In the genomic region with DNA sequence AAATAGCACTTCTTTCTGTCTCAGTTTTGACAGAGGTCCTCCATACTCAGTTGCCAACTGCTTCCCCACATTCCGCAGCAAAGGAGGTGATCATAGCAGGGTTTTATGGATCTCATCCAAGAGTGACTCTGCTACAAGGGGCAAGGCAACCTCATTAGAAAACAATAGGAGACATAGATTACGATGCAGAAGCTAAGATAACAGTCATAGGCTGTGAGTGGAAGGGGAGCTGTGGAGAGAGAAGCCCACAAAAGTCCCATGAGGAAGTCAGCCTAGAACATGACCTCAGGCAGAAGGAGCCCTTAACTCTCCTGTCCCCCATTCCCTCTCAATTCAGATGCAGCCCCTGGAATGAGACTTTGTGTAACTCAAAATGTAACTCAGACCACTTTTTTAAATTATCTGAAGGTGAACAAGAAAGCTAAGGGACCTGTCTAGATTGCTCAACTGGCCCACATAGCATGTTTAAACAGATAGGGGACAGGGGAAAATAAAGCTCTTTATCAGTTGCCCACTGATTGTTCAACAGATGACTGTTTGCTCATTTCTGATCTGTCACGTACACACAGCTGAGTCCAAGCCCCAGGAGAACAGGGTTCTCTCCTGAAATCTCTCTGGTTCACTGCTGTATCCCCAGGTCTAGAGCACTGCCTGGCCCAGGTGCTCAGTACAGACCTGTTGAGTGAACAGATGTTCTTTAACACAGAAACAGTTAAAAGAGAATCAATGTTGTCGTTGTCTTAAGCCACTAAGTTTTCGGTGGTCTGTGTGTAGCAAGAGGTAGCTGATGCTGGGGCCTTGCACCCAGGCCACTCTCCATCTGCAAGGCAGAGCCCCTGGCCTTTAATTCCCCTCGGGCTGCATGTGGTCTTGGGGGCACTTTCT, we compare ENCODE assay signal across 16 cellular contexts. TPM values are rescaled to one million over a fixed set of nuclear protein-coding genes. Genes with fewer than 3 reads are reported as not detected.
A peak's percentile ranks its signal among the peaks of the same experiment; 100 is the strongest.
DNase-seq lines count a peak whose midpoint lies in the region; ATAC-seq and TF ChIP-seq lines count a peak whose summit lies in the region.
"Had no signal": no experiment of that assay in that cellular context is flagged by ENCODE, and none has a peak within 500 bp of the region (broad histone marks: within the 10 kb centered on the region; RNA-seq: fewer than 3 reads in every experiment).

No MANE protein-coding gene starts in this region.

- no peaks in the 10 kb centered on the region for H3K9me3 Mint-ChIP-seq in activated naive CD4-positive, alpha-beta T cell treated with anti-CD3 and anti-CD28 coated beads, Interleukin-2, amount 50 U/mL, for 24 hours
- no peaks in the 10 kb centered on the region for H3K9me3 Mint-ChIP-seq in WTC11
- peaks cover 3% of the 10 kb centered on the region for H3K9me3 Mint-ChIP-seq in type B pancreatic cell

- TF ChIP-seq CTCF in WTC11 (IDR thresholded peaks at IDR 0.05) (no peak), liver (IDR thresholded peaks at IDR 0.05; ENCODE audit: low read depth, low read length, missing input control) (no peak), type B pancreatic cell (conservative IDR thresholded peaks at IDR 0.05) (no peak), lower leg skin (IDR thresholded peaks at IDR 0.05) (no peak)

- H3K9me3 ChIP-seq in liver (ENCODE audit: control insufficient read depth in 4 of 4, low read length in 3 of 4): no peaks in the 10 kb centered on the region
- H3K9me3 ChIP-seq: uterus had no signal

- no peaks in the 10 kb centered on the region for H3K27me3 Mint-ChIP-seq in activated naive CD4-positive, alpha-beta T cell treated with anti-CD3 and anti-CD28 coated beads, Interleukin-2, amount 50 U/mL, for 24 hours
- H3K27me3 Mint-ChIP-seq in WTC11 (ENCODE audit: low read depth) (no peaks in the 10 kb centered on the region), type B pancreatic cell (no peaks in the 10 kb centered on the region)

- POLR2A ChIA-PET in WTC11 (lab: Charles Lee): no interaction called here

- no peak for ATAC-seq in WTC11
- no peak for ATAC-seq in HG03159 (IDR thresholded peaks at IDR 0.05; ENCODE audit: unreplicated experiment)
- ATAC-seq in HG03432 (IDR thresholded peaks at IDR 0.05; ENCODE audit: unreplicated experiment): no peak

- TF ChIP-seq POLR2A in lower leg skin (IDR thresholded peaks at IDR 0.05): no peak

- peak overlapping the region; percentile 90 to 91 for H3K27ac ChIP-seq in liver (ENCODE audit: low read depth in 1 of 2, low read length in 2 of 2)

- no peaks in the 10 kb centered on the region for H3K27me3 ChIP-seq in liver (ENCODE audit: control insufficient read depth in 4 of 4, insufficient read depth in 4 of 4, low read length in 3 of 4)
- H3K27me3 ChIP-seq: uterus had no signal

- H3K4me3 ChIP-seq in liver (ENCODE audit: low read depth in 1 of 3, low read length in 3 of 3) (no peak overlapping the region), lower leg skin (ENCODE audit: low read depth, poor library complexity, severe bottlenecking) (no peak overlapping the region)
- H3K4me3 ChIP-seq: uterus had no signal

- peaks cover 9 to 57% (median 34%) of the 10 kb centered on the region in 4 donors for H3K4me1 ChIP-seq in liver (ENCODE audit: control insufficient read depth in 4 of 4, insufficient read depth in 4 of 4, low read length in 3 of 4)

- H3K4me1 Mint-ChIP-seq in activated naive CD4-positive, alpha-beta T cell treated with anti-CD3 and anti-CD28 coated beads, Interleukin-2, amount 50 U/mL, for 24 hours: peaks cover 38% of the 10 kb centered on the region
- H3K4me1 Mint-ChIP-seq in WTC11 (peaks cover 23% of the 10 kb centered on the region), type B pancreatic cell (ENCODE audit: unreplicated experiment) (peaks cover 30% of the 10 kb centered on the region)

- intact Hi-C loops in lower leg skin (cut with DNase I; ENCODE audit: low total_unique reads): no loop called here

- peak overlapping the region; percentile 48 to 79 for H3K9ac ChIP-seq in liver (ENCODE audit: low read depth in 1 of 2, low read length in 2 of 2)

- peak overlapping the region; percentile 33 for H3K4me3 Mint-ChIP-seq in activated naive CD4-positive, alpha-beta T cell treated with anti-CD3 and anti-CD28 coated beads, Interleukin-2, amount 50 U/mL, for 24 hours
- H3K4me3 Mint-ChIP-seq in WTC11 (no peak overlapping the region), type B pancreatic cell (peak overlapping the region; percentile 78)

- CTCF ChIA-PET in WTC11 (lab: Charles Lee): interaction anchor here (1.1 kb wide), 1 partner anchor 8 kb away, joined by 3 read pairs; no protein-coding TSS in a partner anchor

- H3K27ac Mint-ChIP-seq in activated naive CD4-positive, alpha-beta T cell treated with anti-CD3 and anti-CD28 coated beads, Interleukin-2, amount 50 U/mL, for 24 hours: peak overlapping the region; percentile 74
- H3K27ac Mint-ChIP-seq in WTC11 (peak overlapping the region; percentile 60; the same call in 1 of the 2 replicates), type B pancreatic cell (peak overlapping the region; percentile 61)

- TF ChIP-seq RAD21 in liver (IDR thresholded peaks at IDR 0.05): peak; percentile 38 to 47

- no peaks in the 10 kb centered on the region for H3K36me3 ChIP-seq in liver (ENCODE audit: control insufficient read depth in 4 of 4, insufficient read depth in 3 of 4, low read depth in 1 of 4, low read length in 3 of 4)
- H3K36me3 ChIP-seq: uterus had no signal

- WGBS in liver: 37% methylated on average over 6 of the region's 6 CpGs
- WGBS in lower leg skin, 2 donors: 82 to 87% methylated on average over 6 of the region's 6 CpGs

- no peak for DNase-seq in activated naive CD4-positive, alpha-beta T cell treated with anti-CD3 and anti-CD28 coated beads, Interleukin-2, amount 50 U/mL, for 16 hours
- no peak for DNase-seq in WTC11 (ENCODE audit: low spot score)
- DNase-seq in type B pancreatic cell (ENCODE audit: extremely low spot score, unreplicated experiment): no peak
- no peak for DNase-seq in lower leg skin (ENCODE audit: low spot score in 2 of 2)
- DNase-seq: activated CD4-positive, alpha-beta T cell treated with anti-CD3 and anti-CD28 coated beads, Interleukin-2, amount 50 U/mL, for 48 hours; GDM1; hypothalamus; NCI-H1694; SW 1271; uterus had no signal

- no peaks in the 10 kb centered on the region for H3K36me3 Mint-ChIP-seq in activated naive CD4-positive, alpha-beta T cell treated with anti-CD3 and anti-CD28 coated beads, Interleukin-2, amount 50 U/mL, for 24 hours
- H3K36me3 Mint-ChIP-seq in WTC11: no peaks in the 10 kb centered on the region
- H3K36me3 Mint-ChIP-seq in type B pancreatic cell: peaks cover 8% of the 10 kb centered on the region

TF ChIP-seq in WTC11, 78 proteins besides CTCF, POLR2A, EP300 and RAD21 (continues in another document):
- no peak for TF ChIP-seq EMX1 (CRISPR knock-in tag; IDR thresholded peaks at IDR 0.05)
- TF ChIP-seq, protein P1, sequence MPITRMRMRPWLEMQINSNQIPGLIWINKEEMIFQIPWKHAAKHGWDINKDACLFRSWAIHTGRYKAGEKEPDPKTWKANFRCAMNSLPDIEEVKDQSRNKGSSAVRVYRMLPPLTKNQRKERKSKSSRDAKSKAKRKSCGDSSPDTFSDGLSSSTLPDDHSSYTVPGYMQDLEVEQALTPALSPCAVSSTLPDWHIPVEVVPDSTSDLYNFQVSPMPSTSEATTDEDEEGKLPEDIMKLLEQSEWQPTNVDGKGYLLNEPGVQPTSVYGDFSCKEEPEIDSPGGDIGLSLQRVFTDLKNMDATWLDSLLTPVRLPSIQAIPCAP (CRISPR knock-in tag; IDR thresholded peaks at IDR 0.05): no peak
- TF ChIP-seq, protein P2, sequence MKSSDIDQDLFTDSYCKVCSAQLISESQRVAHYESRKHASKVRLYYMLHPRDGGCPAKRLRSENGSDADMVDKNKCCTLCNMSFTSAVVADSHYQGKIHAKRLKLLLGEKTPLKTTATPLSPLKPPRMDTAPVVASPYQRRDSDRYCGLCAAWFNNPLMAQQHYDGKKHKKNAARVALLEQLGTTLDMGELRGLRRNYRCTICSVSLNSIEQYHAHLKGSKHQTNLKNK (CRISPR knock-in tag; IDR thresholded peaks at IDR 0.05): no peak

TF ChIP-seq in liver, 16 proteins besides CTCF, POLR2A, EP300 and RAD21 (continues in another document):
- TF ChIP-seq HNF4G (IDR thresholded peaks at IDR 0.05) (no peak), ATF3 (IDR thresholded peaks at IDR 0.05) (peak; percentile 15)
- TF ChIP-seq, protein P3, sequence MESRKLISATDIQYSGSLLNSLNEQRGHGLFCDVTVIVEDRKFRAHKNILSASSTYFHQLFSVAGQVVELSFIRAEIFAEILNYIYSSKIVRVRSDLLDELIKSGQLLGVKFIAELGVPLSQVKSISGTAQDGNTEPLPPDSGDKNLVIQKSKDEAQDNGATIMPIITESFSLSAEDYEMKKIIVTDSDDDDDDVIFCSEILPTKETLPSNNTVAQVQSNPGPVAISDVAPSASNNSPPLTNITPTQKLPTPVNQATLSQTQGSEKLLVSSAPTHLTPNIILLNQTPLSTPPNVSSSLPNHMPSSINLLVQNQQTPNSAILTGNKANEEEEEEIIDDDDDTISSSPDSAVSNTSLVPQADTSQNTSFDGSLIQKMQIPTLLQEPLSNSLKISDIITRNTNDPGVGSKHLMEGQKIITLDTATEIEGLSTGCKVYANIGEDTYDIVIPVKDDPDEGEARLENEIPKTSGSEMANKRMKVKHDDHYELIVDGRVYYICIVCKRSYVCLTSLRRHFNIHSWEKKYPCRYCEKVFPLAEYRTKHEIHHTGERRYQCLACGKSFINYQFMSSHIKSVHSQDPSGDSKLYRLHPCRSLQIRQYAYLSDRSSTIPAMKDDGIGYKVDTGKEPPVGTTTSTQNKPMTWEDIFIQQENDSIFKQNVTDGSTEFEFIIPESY (IDR thresholded peaks at IDR 0.05): peak; percentile 96
- TF ChIP-seq, protein P4, sequence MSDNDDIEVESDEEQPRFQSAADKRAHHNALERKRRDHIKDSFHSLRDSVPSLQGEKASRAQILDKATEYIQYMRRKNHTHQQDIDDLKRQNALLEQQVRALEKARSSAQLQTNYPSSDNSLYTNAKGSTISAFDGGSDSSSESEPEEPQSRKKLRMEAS (IDR thresholded peaks at IDR 0.05): peak; percentile 74

RNA-seq across cellular contexts. Expression of gene NCOA4, which starts 1.5 kb away (rescaled TPM):
- total RNA-seq in WTC11 (2021): 64.6 to 69.4 TPM (median 64.7 TPM) in 3 replicates
- 100 to 1,000 TPM; 224 to 746 TPM for total RNA-seq in liver
- polyA plus RNA-seq in liver: 100 to 1,000 TPM in 1 of 2 donors, 10 to 100 TPM in 1; 71.9 to 112 TPM
- 105 and 135 TPM in 2 replicates for total RNA-seq in type B pancreatic cell (ENCODE audit: low replicate concordance)
- 100 to 1,000 TPM; 108 to 176 (median 145) TPM for total RNA-seq in lower leg skin

RNA-seq across cellular contexts. Expression of gene MSMB, which starts 14.2 kb away (rescaled TPM):
- total RNA-seq in WTC11 (2021): not detected in 3 replicates
- total RNA-seq in liver: not detected
- polyA plus RNA-seq in liver: not detected
- 5.6 and 7.7 TPM in 2 replicates for total RNA-seq in type B pancreatic cell (ENCODE audit: low replicate concordance)
- total RNA-seq in lower leg skin: 10 to 100 TPM in 2 of 4 donors, 1 to 10 TPM in 2; 5.5 to 46.7 (median 10.5) TPM
- total RNA-seq: astrocyte, mesenteric fat pad, uterus had no signal

RNA-seq across cellular contexts. Expression of gene TIMM23, which starts 59.6 kb away (rescaled TPM):
- 84.8 to 99.0 TPM (median 86.8 TPM) in 3 replicates for total RNA-seq in WTC11 (2021)
- total RNA-seq in liver: 10 to 100 TPM; 42.7 to 42.8 TPM
- 10 to 100 TPM; 41.8 to 66.8 TPM for polyA plus RNA-seq in liver
- 62.0 and 65.0 TPM in 2 replicates for total RNA-seq in type B pancreatic cell (ENCODE audit: low replicate concordance)
- 10 to 100 TPM; 40.4 to 67.5 (median 55.9) TPM for total RNA-seq in lower leg skin
